Comparison of ENCODE assay signal across 13 cellular contexts in the genomic region with DNA sequence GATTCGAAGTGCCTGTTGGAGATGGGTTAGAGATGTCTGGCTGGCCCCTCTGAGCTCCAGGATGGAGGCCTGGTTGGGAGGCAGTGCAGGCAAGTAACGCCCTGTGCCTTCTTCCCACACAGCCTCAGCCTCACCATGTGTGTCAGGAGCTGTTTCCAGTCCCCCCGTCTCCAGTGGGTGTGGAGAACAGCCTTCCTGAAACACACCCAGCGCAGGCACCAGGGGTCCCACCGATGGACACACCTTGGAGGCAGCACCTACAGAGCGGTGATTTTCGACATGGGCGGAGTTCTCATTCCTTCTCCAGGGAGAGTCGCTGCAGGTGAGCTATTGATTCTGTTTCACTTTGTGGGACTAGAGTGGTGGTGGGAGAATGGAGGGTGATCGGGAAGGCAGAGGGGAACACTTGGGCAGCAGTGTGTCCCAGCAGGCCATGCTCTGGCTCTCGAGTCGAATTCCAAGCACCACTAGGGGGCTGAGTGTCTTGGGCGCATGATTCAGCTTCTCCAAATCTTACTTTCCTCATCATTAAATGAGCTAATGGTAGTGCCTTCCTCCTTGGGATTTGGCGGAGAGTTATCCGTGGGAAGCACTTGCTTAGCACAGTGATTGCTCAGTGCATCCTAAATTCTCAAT. TPM values are rescaled to one million over a fixed set of nuclear protein-coding genes. Genes with fewer than 3 reads are reported as not detected.
A peak's percentile ranks its signal among the peaks of the same experiment; 100 is the strongest.
DNase-seq lines count a peak whose midpoint lies in the region; ATAC-seq, FAIRE-seq and TF ChIP-seq lines count a peak whose summit lies in the region.
"Had no signal": no experiment of that assay in that cellular context is flagged by ENCODE, and none has a peak within 500 bp of the region (broad histone marks: within the 10 kb centered on the region; RNA-seq: fewer than 3 reads in every experiment).

No MANE protein-coding gene starts in this region.

- no peak for TF ChIP-seq POLR2A in ovary (IDR thresholded peaks at IDR 0.05)

- H3K4me3 ChIP-seq in cardiac muscle cell = no peak overlapping the region
- H3K4me3 ChIP-seq in right atrium auricular region = no peak overlapping the region
- H3K4me3 ChIP-seq in bronchial epithelial cell (ENCODE audit: low read depth, low read length) = no peak overlapping the region
- H3K4me3 ChIP-seq in retinal pigment epithelial cell (ENCODE audit: low read length) = no peak overlapping the region
- H3K4me3 ChIP-seq in ovary = no peak overlapping the region
- H3K4me3 ChIP-seq: esophagus muscularis mucosa, lower lobe of right lung had no signal

- peak in 1 of 2 donors; percentile 13 for DNase-seq in cardiac muscle cell (ENCODE audit: low read depth in 1 of 2, low spot score in 1 of 2)
- DNase-seq in right atrium auricular region (ENCODE audit: low spot score) = no peak
- DNase-seq in M059J (ENCODE audit: low read depth) = peak; percentile 12
- DNase-seq in bronchial epithelial cell (ENCODE audit: low read depth) = no peak
- DNase-seq in retinal pigment epithelial cell (ENCODE audit: low read depth) = no peak
- DNase-seq in NOMO-1 (lab: John Stamatoyannopoulos, UW; ENCODE audit: unreplicated experiment in 2 of 2) = no peak
- DNase-seq in ovary = no peak
- DNase-seq: activated naive CD4-positive, alpha-beta T cell treated with anti-CD3 and anti-CD28 coated beads, Interleukin-2, amount 50 U/mL, for 16 hours; CD4-positive, alpha-beta T cell; lower lobe of right lung; retina had no signal

- no peak for ATAC-seq in GM21367 (IDR thresholded peaks at IDR 0.05; ENCODE audit: unreplicated experiment)
- ATAC-seq: lower lobe of right lung had no signal

- WGBS in ovary, 3 donors = 83 to 87% (median 86%) methylated on average over 15 of the region's 15 CpGs

- TF ChIP-seq CTCF in cardiac muscle cell (IDR thresholded peaks at IDR 0.05; ENCODE audit: low read depth, low read length) (peak; percentile 24), right atrium auricular region (IDR thresholded peaks at IDR 0.05) (no peak), bronchial epithelial cell (IDR thresholded peaks at IDR 0.05; ENCODE audit: insufficient read depth, low read length, severe bottlenecking) (peak; percentile 24), retinal pigment epithelial cell (conservative IDR thresholded peaks at IDR 0.05; ENCODE audit: low read depth, low read length) (peak; percentile 23), ovary (IDR thresholded peaks at IDR 0.05) (no peak)

- H3K27ac ChIP-seq in cardiac muscle cell = no peak overlapping the region
- H3K27ac ChIP-seq in right atrium auricular region = no peak overlapping the region
- no peak overlapping the region for H3K27ac ChIP-seq in ovary
- H3K27ac ChIP-seq: esophagus muscularis mucosa, lower lobe of right lung had no signal

- H3K9me3 ChIP-seq in cardiac muscle cell (ENCODE audit: low read depth) = no peaks in the 10 kb centered on the region
- no peaks in the 10 kb centered on the region for H3K9me3 ChIP-seq in right atrium auricular region
- no peaks in the 10 kb centered on the region for H3K9me3 ChIP-seq in ovary
- H3K9me3 ChIP-seq: esophagus muscularis mucosa, lower lobe of right lung had no signal

- H3K27me3 ChIP-seq in cardiac muscle cell (no peaks in the 10 kb centered on the region), right atrium auricular region (no peaks in the 10 kb centered on the region), bronchial epithelial cell (ENCODE audit: control insufficient read depth, insufficient read depth, low read length) (no peaks in the 10 kb centered on the region), ovary (no peaks in the 10 kb centered on the region)
- H3K27me3 ChIP-seq: esophagus muscularis mucosa had no signal

- peaks cover 17% of the 10 kb centered on the region for H3K36me3 ChIP-seq in cardiac muscle cell
- H3K36me3 ChIP-seq in right atrium auricular region = peaks cover 40% of the 10 kb centered on the region
- H3K36me3 ChIP-seq in bronchial epithelial cell (ENCODE audit: control insufficient read depth, insufficient read depth, low read length) = peaks cover 5% of the 10 kb centered on the region
- H3K36me3 ChIP-seq in ovary = no peaks in the 10 kb centered on the region

- FAIRE-seq in bronchial epithelial cell (lab: Jason Lieb, UNC) = no peak

- TF ChIP-seq EP300 in ovary (IDR thresholded peaks at IDR 0.05) = no peak

- intact Hi-C loops in ovary (cut with DNase I) = no loop called here

- H3K4me1 ChIP-seq in cardiac muscle cell (ENCODE audit: low read depth) (no peaks in the 10 kb centered on the region), right atrium auricular region (no peaks in the 10 kb centered on the region), ovary (ENCODE audit: insufficient read depth) (no peaks in the 10 kb centered on the region)

RNA-seq across cellular contexts. Expression of a gene that starts 6.8 kb away (rescaled TPM):
- total RNA-seq in cardiac muscle cell (32.8 and 46.8 TPM in 2 replicates), right atrium auricular region (10 to 100 TPM; 13.0 to 18.2 TPM), bronchial epithelial cell (11.6 and 12.8 TPM in 2 replicates), ovary (10 to 100 TPM; 14.2 to 27.0 (median 22.4) TPM)
- polyA plus RNA-seq in cardiac muscle cell (33.6 and 49.6 TPM in 2 replicates), ovary (10 to 100 TPM; 15.0 to 21.7 TPM)
- 4.0 and 4.7 TPM in 2 replicates for total RNA-seq in M059J (2014; rRNA removed; shearing (Covaris generic))

RNA-seq across cellular contexts. Expression of a gene that starts 6.9 kb away (rescaled TPM):
- total RNA-seq in cardiac muscle cell (14.9 and 18.4 TPM in 2 replicates), right atrium auricular region (10 to 100 TPM; 10.1 to 13.4 TPM), bronchial epithelial cell (18.7 and 25.9 TPM in 2 replicates), ovary (10 to 100 TPM; 11.8 to 19.0 (median 16.9) TPM)
- polyA plus RNA-seq in cardiac muscle cell (23.9 and 24.4 TPM in 2 replicates), ovary (10 to 100 TPM in 1 of 2 donors, 1 to 10 TPM in 1; 9.5 to 24.4 TPM)
- 17.7 and 18.6 TPM in 2 replicates for total RNA-seq in M059J (2014; rRNA removed; shearing (Covaris generic))

Comparison
In these comparisons a context has a peak if more than half of its experiments do, and no peak if none do; other contexts are left out.
1. CTCF ChIP-seq: peak in cardiac muscle cell (single experiment), bronchial epithelial cell (single experiment) and retinal pigment epithelial cell (single experiment); none in right atrium auricular region (0 of 2) and ovary (0 of 3).